28 cellular contexts compared by ENCODE assay signal in genomic region chr15:47496343-47497185, GRCh38.
DNase-seq lines count a peak whose midpoint lies in the region; ATAC-seq and TF ChIP-seq lines count a peak whose summit lies in the region.
"Had no signal": no experiment of that assay in that cellular context is flagged by ENCODE, and none has a peak within 500 bp of the region (broad histone marks: within the 10 kb centered on the region; RNA-seq: fewer than 3 reads in every experiment).

No MANE protein-coding gene starts in this region.

- H3K36me3 Mint-ChIP-seq in mesothelial cell of epicardium: no peaks in the 10 kb centered on the region
- H3K36me3 Mint-ChIP-seq: naive thymus-derived CD8-positive, alpha-beta T cell had no signal

- no peak overlapping the region for H3K4me3 Mint-ChIP-seq in mesothelial cell of epicardium
- H3K4me3 Mint-ChIP-seq: naive thymus-derived CD8-positive, alpha-beta T cell had no signal

- no peak overlapping the region for H3K27ac Mint-ChIP-seq in mesothelial cell of epicardium
- H3K27ac Mint-ChIP-seq: naive thymus-derived CD8-positive, alpha-beta T cell had no signal

- H3K27me3 Mint-ChIP-seq in mesothelial cell of epicardium (ENCODE audit: low read depth): no peaks in the 10 kb centered on the region

- H4K20me1 ChIP-seq in PC-3 (ENCODE audit: low read length): no peaks in the 10 kb centered on the region

- no peak overlapping the region for H3K4me2 ChIP-seq in PC-3 (ENCODE audit: low read length)

- ATAC-seq in PC-3 (no peak), GM21723 (IDR thresholded peaks at IDR 0.05; ENCODE audit: unreplicated experiment) (no peak)
- ATAC-seq: gastroesophageal sphincter; left lung; naive thymus-derived CD8-positive, alpha-beta T cell; pancreas; SK-N-SH treated with all-trans-retinoic acid at 6 μM for 48 hours had no signal

- TF ChIP-seq CTCF in PC-3 (conservative IDR thresholded peaks at IDR 0.05; ENCODE audit: low read depth, low read length) (0 out of 2 replicates have a peak, but pooled peaks have one; percentile 16), epithelial cell of esophagus (IDR thresholded peaks at IDR 0.05; ENCODE audit: insufficient read depth, low read depth, low read length, missing control alignments) (peak; percentile 42), mesothelial cell of epicardium (IDR thresholded peaks at IDR 0.05; ENCODE audit: unreplicated experiment) (peak; percentile 21)

- peak; percentile 3 for DNase-seq in ELR (ENCODE audit: low read depth)
- no peak for DNase-seq in PC-3
- no peak for DNase-seq in epithelial cell of esophagus (ENCODE audit: low read depth)
- DNase-seq in mesothelial cell of epicardium (ENCODE audit: low spot score in 2 of 2, unreplicated experiment in 2 of 2): no peak
- no peak for DNase-seq in HuH-7 (ENCODE audit: low spot score)
- DNase-seq in activated gamma-delta T cell treated with Interleukin-2 at 50 U/mL for 16 hours: no peak
- DNase-seq in activated CD4-positive, alpha-beta T cell treated with anti-CD3 and anti-CD28 coated beads, Interleukin-2, amount 50 U/mL, for 48 hours: no peak
- DNase-seq: activated CD4-positive, alpha-beta T cell treated with anti-CD3 and anti-CD28 coated beads for 4 hours; activated gamma-delta T cell; activated T-cell treated with anti-CD3 and anti-CD28 coated beads, Interleukin-2, amount 50 U/mL, for 1 hour; cerebellar nuclear complex; DMS153; hypothalamus; KBM-7; left lung; midbrain; naive thymus-derived CD8-positive, alpha-beta T cell; NCI-H1417; NCI-H446; NCI-H82; pancreas; spleen; T-helper 2 cell had no signal

- intact Hi-C loops in PC-3 (cut with micrococcal nuclease): no loop called here

- no peak overlapping the region for H3K9ac ChIP-seq in PC-3 (ENCODE audit: low read length)

- no peaks in the 10 kb centered on the region for H3K79me2 ChIP-seq in PC-3 (ENCODE audit: low read length)

- H3F3A ChIP-seq in PC-3 (ENCODE audit: low read length, unreplicated experiment): no peaks in the 10 kb centered on the region

- H3K9me3 ChIP-seq in PC-3 (ENCODE audit: low read length): no peaks in the 10 kb centered on the region
- H3K9me3 ChIP-seq: gastroesophageal sphincter, left lung, pancreas, right atrium auricular region, spleen had no signal

- no peak overlapping the region for H2AFZ ChIP-seq in PC-3 (ENCODE audit: low read length)

- H3K27me3 ChIP-seq in PC-3 (ENCODE audit: low read length): no peaks in the 10 kb centered on the region
- H3K27me3 ChIP-seq: gastroesophageal sphincter, left lung, pancreas, right atrium auricular region, spleen had no signal

- H3K4me1 ChIP-seq in PC-3 (ENCODE audit: insufficient read depth, low read length): no peaks in the 10 kb centered on the region
- H3K4me1 ChIP-seq: gastroesophageal sphincter, left lung, pancreas, right atrium auricular region, spleen had no signal

- H3K9me3 Mint-ChIP-seq in mesothelial cell of epicardium: no peaks in the 10 kb centered on the region

- no peaks in the 10 kb centered on the region for H3K36me3 ChIP-seq in PC-3 (ENCODE audit: low read depth, low read length)
- H3K36me3 ChIP-seq: gastroesophageal sphincter, left lung, pancreas, right atrium auricular region, spleen had no signal

- no TSS peak for BruUV-seq in PC-3 (replicated peaks; lab: Mats Ljungman, UMichigan)

- POLR2A ChIA-PET in PC-3 (lab: Charles Lee; ENCODE audit: unreplicated experiment): no interaction called here

- H3K4me3 ChIP-seq in PC-3 (ENCODE audit: low read length) (no peak overlapping the region), epithelial cell of esophagus (ENCODE audit: low read length) (no peak overlapping the region)
- H3K4me3 ChIP-seq: gastroesophageal sphincter, left lung, pancreas, right atrium auricular region, spleen had no signal

- H3K9me2 ChIP-seq in PC-3 (replicated peaks; ENCODE audit: low read length): no peaks in the 10 kb centered on the region

- CTCF ChIA-PET in PC-3 (lab: Charles Lee): no interaction called here

- H3K4me1 Mint-ChIP-seq in mesothelial cell of epicardium: peaks cover 4% of the 10 kb centered on the region
- H3K4me1 Mint-ChIP-seq: naive thymus-derived CD8-positive, alpha-beta T cell had no signal

- no peak overlapping the region for H3K27ac ChIP-seq in PC-3 (ENCODE audit: low read length)
- H3K27ac ChIP-seq: epithelial cell of prostate, gastroesophageal sphincter, left lung, pancreas, right atrium auricular region, spleen had no signal
